ENCODE assay signal across 8 cellular contexts in genomic region chr14:52313903-52314481, GRCh38. TPM values are rescaled to one million over a fixed set of nuclear protein-coding genes. Genes with fewer than 3 reads are reported as not detected.
DNase-seq lines count a peak whose midpoint lies in the region; ATAC-seq and TF ChIP-seq lines count a peak whose summit lies in the region.

TSS of gene PTGER2 (plus strand) at chr14:52314312. CDS start at chr14:52314549, 237 bp downstream.

- H3K79me2 ChIP-seq in PC-9 (ENCODE audit: low read depth), result no peaks in the 10 kb centered on the region

- H3K27ac ChIP-seq in PC-9, result no peak within 1 kb of the TSS
- peak within 1 kb of the TSS; percentile 85 for H3K27ac ChIP-seq in neutrophil
- peak within 1 kb of the TSS; percentile 90 for H3K27ac ChIP-seq in stomach smooth muscle (ENCODE audit: low read length)

- H3K36me3 Mint-ChIP-seq in activated T-helper 2 cell treated with anti-CD3 and anti-CD28 coated beads, Interferon-gamma antibody, Interleukin-2, Interleukin-4, amounts not matched to agents 10 μg/mL and 5 μg/mL and 100 μg/mL, durations not matched to agents 14 hours and 24 hours and 36 hours (ENCODE audit: low read depth), result peaks cover 54% of the 10 kb centered on the region

- peak within 1 kb of the TSS; percentile 43 for H2AFZ ChIP-seq in PC-9

- H3K9me3 Mint-ChIP-seq in activated T-helper 2 cell treated with anti-CD3 and anti-CD28 coated beads, Interferon-gamma antibody, Interleukin-2, Interleukin-4, amounts not matched to agents 10 μg/mL and 5 μg/mL and 100 μg/mL, durations not matched to agents 14 hours and 24 hours and 36 hours, result no peaks in the 10 kb centered on the region

- peak within 1 kb of the TSS; percentile 98 for H3K27ac Mint-ChIP-seq in activated T-helper 2 cell treated with anti-CD3 and anti-CD28 coated beads, Interferon-gamma antibody, Interleukin-2, Interleukin-4, amounts not matched to agents 10 μg/mL and 5 μg/mL and 100 μg/mL, durations not matched to agents 14 hours and 24 hours and 36 hours

- H3K9me3 ChIP-seq in PC-9 (ENCODE audit: insufficient read depth, low read depth) (no peaks in the 10 kb centered on the region), neutrophil (no peaks in the 10 kb centered on the region), stomach smooth muscle (ENCODE audit: control insufficient read depth in 2 of 2, low read length in 2 of 2) (no peaks in the 10 kb centered on the region)

- no peaks in the 10 kb centered on the region for H3K4me1 ChIP-seq in PC-9 (replicated peaks; ENCODE audit: insufficient read depth)
- H3K4me1 ChIP-seq in neutrophil (ENCODE audit: control insufficient read depth in 1 of 2, insufficient read depth in 1 of 2, low read depth in 1 of 2, low read length in 1 of 2), result peaks cover 89 to 96% of the 10 kb centered on the region in 2 experiments
- peaks cover 24% of the 10 kb centered on the region for H3K4me1 ChIP-seq in stomach smooth muscle (ENCODE audit: control insufficient read depth, insufficient read depth, low read length)

- no peaks in the 10 kb centered on the region for H3K27me3 Mint-ChIP-seq in activated T-helper 2 cell treated with anti-CD3 and anti-CD28 coated beads, Interferon-gamma antibody, Interleukin-2, Interleukin-4, amounts not matched to agents 10 μg/mL and 5 μg/mL and 100 μg/mL, durations not matched to agents 14 hours and 24 hours and 36 hours (ENCODE audit: low read depth)

- peak within 1 kb of the TSS; percentile 100 for H3K4me3 Mint-ChIP-seq in activated T-helper 2 cell treated with anti-CD3 and anti-CD28 coated beads, Interferon-gamma antibody, Interleukin-2, Interleukin-4, amounts not matched to agents 10 μg/mL and 5 μg/mL and 100 μg/mL, durations not matched to agents 14 hours and 24 hours and 36 hours (ENCODE audit: low read depth)

- H3K9me2 ChIP-seq in PC-9 (ENCODE audit: insufficient read depth), result no peaks in the 10 kb centered on the region

- H3K9ac ChIP-seq in stomach smooth muscle (ENCODE audit: low read length in 2 of 2), result peak within 1 kb of the TSS; percentile 84 to 89

- no peaks in the 10 kb centered on the region for H4K20me1 ChIP-seq in PC-9 (ENCODE audit: insufficient read depth)

- H3F3A ChIP-seq in PC-9 (ENCODE audit: insufficient read depth, low read depth), result no peaks in the 10 kb centered on the region

- peak within 1 kb of the TSS; percentile 66 for H3K4me2 ChIP-seq in PC-9

- intact Hi-C loops in PC-9 (cut with micrococcal nuclease; ENCODE audit: unreplicated experiment), result no loop called here
- intact Hi-C loops in activated T-helper 2 cell treated with anti-CD3 and anti-CD28 coated beads, Interferon-gamma antibody, Interleukin-2, Interleukin-4, amounts not matched to agents 10 μg/mL and 5 μg/mL and 100 μg/mL, durations not matched to agents 14 hours and 24 hours and 36 hours (cut with micrococcal nuclease), result loop anchor here (1.0 to 10.0 kb wide), 3 partner anchors 11 to 381 kb away; partner anchors contain the start of gene ERO1A

- ATAC-seq in GM18517 (IDR thresholded peaks at IDR 0.05; ENCODE audit: unreplicated experiment) (peak; percentile 36), HG02981 (IDR thresholded peaks at IDR 0.05; ENCODE audit: unreplicated experiment) (peak; percentile 41)

- H3K27me3 ChIP-seq in PC-9 (ENCODE audit: insufficient read depth, low read depth) (peaks cover 10% of the 10 kb centered on the region; the same call in 1 of the 2 replicates), neutrophil (no peaks in the 10 kb centered on the region), stomach smooth muscle (ENCODE audit: control insufficient read depth in 1 of 2, insufficient read depth in 2 of 2, low read length in 2 of 2) (no peaks in the 10 kb centered on the region)

- H3K4me3 ChIP-seq in PC-9 (peak within 1 kb of the TSS; percentile 29; the same call in 1 of the 2 replicates), fibroblast of villous mesenchyme (ENCODE audit: low read depth, low read length) (peak within 1 kb of the TSS; percentile 95), neutrophil (ENCODE audit: low read depth in 1 of 2, low read length in 1 of 2) (peak within 1 kb of the TSS; percentile 65 to 73), stomach smooth muscle (ENCODE audit: low read length in 2 of 2) (peak within 1 kb of the TSS; percentile 74 to 93)

- POLR2A ChIA-PET in PC-9 (lab: Charles Lee; ENCODE audit: unreplicated experiment), result no interaction called here

- H3K36me3 ChIP-seq in PC-9 (ENCODE audit: low read depth) (no peaks in the 10 kb centered on the region), neutrophil (no peaks in the 10 kb centered on the region), stomach smooth muscle (ENCODE audit: control insufficient read depth in 2 of 2, insufficient read depth in 2 of 2, low read length in 2 of 2) (no peaks in the 10 kb centered on the region)

- BruUV-seq in PC-9 (replicated peaks; lab: Mats Ljungman, UMichigan), result no TSS peak

- TF ChIP-seq CTCF in PC-9 (conservative IDR thresholded peaks at IDR 0.05) (no peak), fibroblast of villous mesenchyme (IDR thresholded peaks at IDR 0.05; ENCODE audit: insufficient read depth, low read depth, low read length) (no peak), neutrophil (IDR thresholded peaks at IDR 0.05) (no peak)

- H3K4me1 Mint-ChIP-seq in activated T-helper 2 cell treated with anti-CD3 and anti-CD28 coated beads, Interferon-gamma antibody, Interleukin-2, Interleukin-4, amounts not matched to agents 10 μg/mL and 5 μg/mL and 100 μg/mL, durations not matched to agents 14 hours and 24 hours and 36 hours (ENCODE audit: low read depth), result peaks cover 58% of the 10 kb centered on the region

- DNase-seq in PC-9, result peak in 1 of 2 experiments; percentile 82
- DNase-seq in activated T-helper 2 cell treated with anti-CD3 and anti-CD28 coated beads, Interferon-gamma antibody, Interleukin-2, Interleukin-4, amounts not matched to agents 10 μg/mL and 5 μg/mL and 100 μg/mL, durations not matched to agents 14 hours and 24 hours and 36 hours (ENCODE audit: low spot score), result peak; percentile 87
- peak; percentile 98 for DNase-seq in fibroblast of villous mesenchyme (ENCODE audit: low read depth)
- no peak for DNase-seq in NAMALWA (ENCODE audit: low spot score)

- CTCF ChIA-PET in PC-9 (lab: Charles Lee), result no interaction called here

RNA-seq across cellular contexts. Expression of gene PTGER2, which starts in this region (rescaled TPM):
- total RNA-seq in PC-9 (2021) (0.15 TPM in 1 of 2 replicates, not detected in the other), fibroblast of villous mesenchyme (1.3 and 5.2 TPM in 2 replicates)
- 53.3 and 54.1 TPM in 2 replicates for total RNA-seq in activated T-helper 2 cell treated with anti-CD3 and anti-CD28 coated beads, Interferon-gamma antibody, Interleukin-2, Interleukin-4, amounts not matched to agents 10 μg/mL and 5 μg/mL and 100 μg/mL, durations not matched to agents 14 hours and 24 hours and 36 hours

Comparison
In these comparisons a context has a peak if more than half of its experiments do, and no peak if none do; other contexts are left out.
1. H3K4me3 ChIP-seq: peak in every context shown above with its lines; median percentile 95 in fibroblast of villous mesenchyme; 84 in stomach smooth muscle; 69 in neutrophil; 29 in PC-9.